Comparison of ENCODE assay signal across 1 cellular context in the genomic region with DNA sequence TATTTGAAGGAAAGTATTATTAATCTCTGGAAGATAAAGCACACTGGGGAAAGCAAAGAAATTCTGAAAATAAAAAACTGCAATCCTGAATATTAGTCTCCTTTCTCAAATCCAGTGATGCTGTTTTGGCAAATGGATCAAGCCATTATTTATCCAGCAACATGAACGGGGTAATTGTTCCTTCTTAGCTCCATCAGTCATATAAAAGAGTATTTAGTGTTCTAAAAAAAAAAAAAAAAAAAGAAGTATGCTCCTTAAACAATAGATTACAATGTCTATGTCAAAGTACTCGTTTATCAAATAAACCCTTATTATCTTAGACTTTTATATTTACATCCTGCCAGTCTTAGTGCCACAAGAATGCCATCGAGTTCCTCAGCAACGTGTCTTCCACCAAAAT.
TF ChIP-seq lines count a peak whose summit lies in the region.

No MANE protein-coding gene starts in this region.

TF ChIP-seq in endothelial cell of umbilical vein, 7 proteins besides CTCF, POLR2A, EP300 and RAD21 (continued from another document):
- TF ChIP-seq, protein P1, sequence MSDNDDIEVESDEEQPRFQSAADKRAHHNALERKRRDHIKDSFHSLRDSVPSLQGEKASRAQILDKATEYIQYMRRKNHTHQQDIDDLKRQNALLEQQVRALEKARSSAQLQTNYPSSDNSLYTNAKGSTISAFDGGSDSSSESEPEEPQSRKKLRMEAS (IDR thresholded peaks at IDR 0.05; ENCODE audit: insufficient read depth, insufficient read length) = no peak
- TF ChIP-seq MYC (IDR thresholded peaks at IDR 0.05; ENCODE audit: low read depth, low read length) (no peak), JUN (IDR thresholded peaks at IDR 0.05; ENCODE audit: borderline replicate concordance, insufficient read depth, insufficient read length, low read depth) (no peak)
